In genomic region chr9:110672873-110673508, GRCh38 we compare ENCODE assay signal across 1 cellular context.
A peak's percentile ranks its signal among the peaks of the same experiment; 100 is the strongest.
TF ChIP-seq lines count a peak whose summit lies in the region.

No MANE protein-coding gene starts in this region.

TF ChIP-seq in IMR-90, 13 proteins besides CTCF, POLR2A, EP300 and RAD21:
- no peak for TF ChIP-seq RCOR1 (IDR thresholded peaks at IDR 0.05; ENCODE audit: insufficient replicate concordance, low read length)
- TF ChIP-seq CEBPB (IDR thresholded peaks at IDR 0.05; ENCODE audit: low read depth, low read length) = no peak
- TF ChIP-seq USF2 (IDR thresholded peaks at IDR 0.05; ENCODE audit: low read depth, low read length) = no peak
- TF ChIP-seq RFX5 (IDR thresholded peaks at IDR 0.05; ENCODE audit: low read depth, low read length) = no peak
- no peak for TF ChIP-seq CHD1 (IDR thresholded peaks at IDR 0.05; ENCODE audit: low read depth, low read length)
- no peak for TF ChIP-seq MXI1 (IDR thresholded peaks at IDR 0.05; ENCODE audit: borderline replicate concordance, low read depth, low read length)
- TF ChIP-seq MAFK (IDR thresholded peaks at IDR 0.05; ENCODE audit: low read depth, low read length) = peak; percentile 80
- TF ChIP-seq ELK1 (IDR thresholded peaks at IDR 0.05; ENCODE audit: borderline replicate concordance, low read depth, low read length) = no peak
